Comparison of ENCODE assay signal across 18 cellular contexts in genomic region chr7:142828101-142828500, GRCh38. TPM values are rescaled to one million over a fixed set of nuclear protein-coding genes. Genes with fewer than 3 reads are reported as not detected.
DNase-seq lines count a peak whose midpoint lies in the region; ATAC-seq and TF ChIP-seq lines count a peak whose summit lies in the region.
"Had no signal": no experiment of that assay in that cellular context is flagged by ENCODE, and none has a peak within 500 bp of the region (broad histone marks: within the 10 kb centered on the region; RNA-seq: fewer than 3 reads in every experiment).

No MANE protein-coding gene starts in this region.

- H2BK12ac ChIP-seq in neuronal stem cell (ENCODE audit: low read length), result no peak overlapping the region

- H2BK15ac ChIP-seq in neuronal stem cell (ENCODE audit: low read length), result no peak overlapping the region

- H3K4me2 ChIP-seq in GM23338, result no peak overlapping the region
- peak overlapping the region; percentile 78 for H3K4me2 ChIP-seq in PC-3 (ENCODE audit: low read length)
- H3K4me2 ChIP-seq in neuronal stem cell (ENCODE audit: insufficient read depth, low read length, poor library complexity, severe bottlenecking), result no peak overlapping the region

- H3F3A ChIP-seq in GM23338 (replicated peaks; ENCODE audit: low read depth) (no peaks in the 10 kb centered on the region), PC-3 (ENCODE audit: low read length, unreplicated experiment) (no peaks in the 10 kb centered on the region)

- no peak overlapping the region for H3K23ac ChIP-seq in neuronal stem cell (ENCODE audit: low read depth, low read length, poor library complexity)

- H3K9me3 ChIP-seq in PC-3 (ENCODE audit: low read length), result no peaks in the 10 kb centered on the region
- no peaks in the 10 kb centered on the region for H3K9me3 ChIP-seq in neuronal stem cell (replicated peaks in 1 of 2; ENCODE audit: control insufficient read depth in 2 of 2, insufficient read depth in 1 of 2, low read depth in 1 of 2, low read length in 2 of 2)
- H3K9me3 ChIP-seq in lower lobe of right lung, result no peaks in the 10 kb centered on the region
- H3K9me3 ChIP-seq: MG63 had no signal

- no peak overlapping the region for H3K27ac Mint-ChIP-seq in activated CD4-positive, alpha-beta T cell treated with anti-CD3 and anti-CD28 coated beads for 36 hours
- no peak overlapping the region for H3K27ac Mint-ChIP-seq in activated CD4-positive, alpha-beta T cell treated with anti-CD3 and anti-CD28 coated beads, Interleukin-2, amount 10 ng/mL, durations not matched to agents 24 days and 14 days
- no peak overlapping the region for H3K27ac Mint-ChIP-seq in GM23338

- intact Hi-C loops in activated CD4-positive, alpha-beta T cell treated with anti-CD3 and anti-CD28 coated beads for 36 hours (cut with DNase I, micrococcal nuclease), result no loop called here
- intact Hi-C loops in activated CD4-positive, alpha-beta T cell treated with anti-CD3 and anti-CD28 coated beads, Interleukin-2, amount 10 ng/mL, durations not matched to agents 24 days and 14 days (cut with micrococcal nuclease), result no loop called here
- intact Hi-C loops in PC-3 (cut with micrococcal nuclease), result no loop called here
- intact Hi-C loops in lower lobe of right lung (cut with DNase I), result no loop called here

- ATAC-seq in activated CD4-positive, alpha-beta T cell treated with anti-CD3 and anti-CD28 coated beads for 36 hours, result peak; percentile 49
- ATAC-seq in GM23338, result peak; percentile 35; the same call in 1 of the 3 replicates
- peak; percentile 90 for ATAC-seq in PC-3
- ATAC-seq in HG02885 (IDR thresholded peaks at IDR 0.05; ENCODE audit: poor library complexity, unreplicated experiment), result no peak
- no peak for ATAC-seq in lower lobe of right lung

- no peaks in the 10 kb centered on the region for H3K36me3 ChIP-seq in GM23338 (ENCODE audit: insufficient read depth)
- no peaks in the 10 kb centered on the region for H3K36me3 ChIP-seq in PC-3 (ENCODE audit: low read depth, low read length)
- H3K36me3 ChIP-seq in neuronal stem cell (replicated peaks in 1 of 2; ENCODE audit: control insufficient read depth in 2 of 2, insufficient read depth in 2 of 2, low read length in 2 of 2), result peaks cover 0 to 2% of the 10 kb centered on the region in 2 donors
- no peaks in the 10 kb centered on the region for H3K36me3 ChIP-seq in lower lobe of right lung
- H3K36me3 ChIP-seq: MG63 had no signal

- no peak overlapping the region for H2BK120ac ChIP-seq in neuronal stem cell (ENCODE audit: low read depth, low read length)

- H4K20me1 ChIP-seq in GM23338 (replicated peaks; ENCODE audit: insufficient read depth) (no peaks in the 10 kb centered on the region), PC-3 (ENCODE audit: low read length) (no peaks in the 10 kb centered on the region)

- peaks cover 2% of the 10 kb centered on the region for H3K36me3 Mint-ChIP-seq in activated CD4-positive, alpha-beta T cell treated with anti-CD3 and anti-CD28 coated beads for 36 hours (ENCODE audit: low read depth)
- no peaks in the 10 kb centered on the region for H3K36me3 Mint-ChIP-seq in activated CD4-positive, alpha-beta T cell treated with anti-CD3 and anti-CD28 coated beads, Interleukin-2, amount 10 ng/mL, durations not matched to agents 24 days and 14 days (ENCODE audit: low read depth)
- peaks cover 6% of the 10 kb centered on the region for H3K36me3 Mint-ChIP-seq in GM23338 (ENCODE audit: low read depth)

- no peak overlapping the region for H2AFZ ChIP-seq in GM23338
- H2AFZ ChIP-seq in PC-3 (ENCODE audit: low read length), result peak overlapping the region; percentile 41
- no peak overlapping the region for H2AFZ ChIP-seq in neuronal stem cell (ENCODE audit: low read length)

- no peaks in the 10 kb centered on the region for H3K4me1 ChIP-seq in GM23338 (ENCODE audit: insufficient read depth)
- peaks cover 28% of the 10 kb centered on the region for H3K4me1 ChIP-seq in PC-3 (ENCODE audit: insufficient read depth, low read length)
- H3K4me1 ChIP-seq in neuronal stem cell (ENCODE audit: control insufficient read depth in 2 of 2, insufficient read depth in 1 of 2, low read depth in 1 of 2, low read length in 2 of 2), result peaks cover 0 to 2% of the 10 kb centered on the region in 2 donors
- H3K4me1 ChIP-seq in lower lobe of right lung, result no peaks in the 10 kb centered on the region

- POLR2A ChIA-PET in activated CD4-positive, alpha-beta T cell treated with anti-CD3 and anti-CD28 coated beads for 36 hours (lab: Charles Lee), result interaction anchor here (0.7 kb wide), 1 partner anchor 247 kb away, joined by 6 read pairs; no protein-coding TSS in a partner anchor
- POLR2A ChIA-PET in PC-3 (lab: Charles Lee; ENCODE audit: unreplicated experiment), result no interaction called here

- H3K27ac ChIP-seq in GM23338 (ENCODE audit: low read depth) (no peak overlapping the region), PC-3 (ENCODE audit: low read length) (peak overlapping the region; percentile 81), neuronal stem cell (replicated peaks; ENCODE audit: low read length) (no peak overlapping the region), lower lobe of right lung (no peak overlapping the region)

- no peak overlapping the region for H3K18ac ChIP-seq in neuronal stem cell (ENCODE audit: low read length)

- no CpG with 5 or more reads among the region's 1 CpG for WGBS in neuronal stem cell (ENCODE audit: extremely low coverage in 2 of 2, insufficient read length in 2 of 2, insufficient replicate concordance in 1 of 2), 2 donors

- TF ChIP-seq CTCF in GM23338 (conservative IDR thresholded peaks at IDR 0.05; ENCODE audit: low read depth in 2 of 2) (no peak), PC-3 (conservative IDR thresholded peaks at IDR 0.05; ENCODE audit: low read depth, low read length) (no peak), lower lobe of right lung (IDR thresholded peaks at IDR 0.05) (no peak)

- H3K27me3 Mint-ChIP-seq in activated CD4-positive, alpha-beta T cell treated with anti-CD3 and anti-CD28 coated beads for 36 hours, result no peaks in the 10 kb centered on the region
- peaks cover 27% of the 10 kb centered on the region for H3K27me3 Mint-ChIP-seq in activated CD4-positive, alpha-beta T cell treated with anti-CD3 and anti-CD28 coated beads, Interleukin-2, amount 10 ng/mL, durations not matched to agents 24 days and 14 days
- no peaks in the 10 kb centered on the region for H3K27me3 Mint-ChIP-seq in GM23338 (ENCODE audit: insufficient read depth, low read depth, poor library complexity)

- CTCF ChIA-PET in activated CD4-positive, alpha-beta T cell treated with anti-CD3 and anti-CD28 coated beads for 36 hours (lab: Charles Lee), result interaction anchor here (0.8 to 2.3 kb wide), 4 partner anchors 10 to 34 kb away, joined by 3 to 5 read pairs (median 5); partner anchors contain the start of gene EPHB6
- CTCF ChIA-PET in PC-3 (lab: Charles Lee), result interaction anchor here (0.7 to 1.0 kb wide), 2 partner anchors 14 to 196 kb away, joined by 4 to 10 read pairs; no protein-coding TSS in a partner anchor

- no peak for DNase-seq in activated CD4-positive, alpha-beta T cell treated with anti-CD3 and anti-CD28 coated beads for 36 hours
- no peak for DNase-seq in activated CD4-positive, alpha-beta T cell treated with anti-CD3 and anti-CD28 coated beads, Interleukin-2, amount 10 ng/mL, durations not matched to agents 24 days and 14 days
- DNase-seq in GM23338 (ENCODE audit: low spot score) (no peak), PC-3 (peak; percentile 65), neuronal stem cell (ENCODE audit: low spot score) (peak; percentile 4), T1000 (lab: John Stamatoyannopoulos, UW) (no peak), lower lobe of right lung (no peak)
- DNase-seq: C1 segment of cervical spinal cord, HCEC 1CT, MG63, NCI-H187 treated with DMSO at 0.1 percent for 48 hours, NCI-H2171, NCI-H748 treated with DMSO at 0.1 percent for 48 hours, SW 1271 had no signal

- no TSS peak for BruUV-seq in PC-3 (replicated peaks; lab: Mats Ljungman, UMichigan)

- H4K91ac ChIP-seq in neuronal stem cell (ENCODE audit: low read depth, low read length, poor library complexity), result no peak overlapping the region

- H3K9ac ChIP-seq in PC-3 (ENCODE audit: low read length), result peak overlapping the region; percentile 48
- no peak overlapping the region for H3K9ac ChIP-seq in neuronal stem cell (ENCODE audit: low read depth, low read length, poor library complexity)

- H3K9me2 ChIP-seq in GM23338 (ENCODE audit: insufficient read depth) (no peaks in the 10 kb centered on the region), PC-3 (replicated peaks; ENCODE audit: low read length) (no peaks in the 10 kb centered on the region)

- no peak overlapping the region for H4K8ac ChIP-seq in neuronal stem cell (ENCODE audit: low read depth, low read length)

- H2BK5ac ChIP-seq in neuronal stem cell (ENCODE audit: low read length), result no peak overlapping the region

- H3K9me3 Mint-ChIP-seq in activated CD4-positive, alpha-beta T cell treated with anti-CD3 and anti-CD28 coated beads for 36 hours (ENCODE audit: low read depth), result peaks cover 2% of the 10 kb centered on the region
- peaks cover 3% of the 10 kb centered on the region for H3K9me3 Mint-ChIP-seq in activated CD4-positive, alpha-beta T cell treated with anti-CD3 and anti-CD28 coated beads, Interleukin-2, amount 10 ng/mL, durations not matched to agents 24 days and 14 days
- H3K9me3 Mint-ChIP-seq in GM23338, result peaks cover 14% of the 10 kb centered on the region

- H3K4me3 Mint-ChIP-seq in activated CD4-positive, alpha-beta T cell treated with anti-CD3 and anti-CD28 coated beads for 36 hours, result no peak overlapping the region
- H3K4me3 Mint-ChIP-seq in activated CD4-positive, alpha-beta T cell treated with anti-CD3 and anti-CD28 coated beads, Interleukin-2, amount 10 ng/mL, durations not matched to agents 24 days and 14 days, result no peak overlapping the region
- no peak overlapping the region for H3K4me3 Mint-ChIP-seq in GM23338

- no peak overlapping the region for H2AK5ac ChIP-seq in neuronal stem cell (ENCODE audit: low read depth, low read length)

- H3K4me1 Mint-ChIP-seq in activated CD4-positive, alpha-beta T cell treated with anti-CD3 and anti-CD28 coated beads for 36 hours, result peaks cover 16% of the 10 kb centered on the region
- peaks cover 5% of the 10 kb centered on the region for H3K4me1 Mint-ChIP-seq in activated CD4-positive, alpha-beta T cell treated with anti-CD3 and anti-CD28 coated beads, Interleukin-2, amount 10 ng/mL, durations not matched to agents 24 days and 14 days
- H3K4me1 Mint-ChIP-seq in GM23338, result peaks cover 3% of the 10 kb centered on the region; the same call in 1 of the 3 replicates

- H3K4me3 ChIP-seq in GM23338 (no peak overlapping the region), PC-3 (ENCODE audit: low read length) (peak overlapping the region; percentile 45), neuronal stem cell (ENCODE audit: low read length in 2 of 2) (no peak overlapping the region), lower lobe of right lung (no peak overlapping the region)
- H3K4me3 ChIP-seq: MG63 had no signal

- no peaks in the 10 kb centered on the region for H3K79me1 ChIP-seq in neuronal stem cell (ENCODE audit: low read depth, low read length)

- H3K14ac ChIP-seq in neuronal stem cell (ENCODE audit: low read length), result no peak overlapping the region

- H3K4ac ChIP-seq in neuronal stem cell (ENCODE audit: low read length), result no peak overlapping the region

- H3K79me2 ChIP-seq in GM23338 (replicated peaks; ENCODE audit: insufficient read depth), result no peaks in the 10 kb centered on the region
- no peaks in the 10 kb centered on the region for H3K79me2 ChIP-seq in PC-3 (ENCODE audit: low read length)

- H3K27me3 ChIP-seq in GM23338 (ENCODE audit: insufficient read depth) (no peaks in the 10 kb centered on the region), PC-3 (ENCODE audit: low read length) (no peaks in the 10 kb centered on the region), neuronal stem cell (ENCODE audit: control insufficient read depth in 3 of 3, insufficient read depth in 3 of 3, low read depth in 1 of 3, low read length in 3 of 3) (no peaks in the 10 kb centered on the region), lower lobe of right lung (ENCODE audit: low read depth) (no peaks in the 10 kb centered on the region)
- H3K27me3 ChIP-seq: MG63 had no signal

RNA-seq across cellular contexts. Expression of gene EPHB6, which starts 26.8 kb away (rescaled TPM):
- 10 to 100 TPM; 14.7 to 15.1 TPM for total RNA-seq in activated CD4-positive, alpha-beta T cell treated with anti-CD3 and anti-CD28 coated beads for 36 hours
- total RNA-seq in activated CD4-positive, alpha-beta T cell treated with anti-CD3 and anti-CD28 coated beads, Interleukin-2, amount 10 ng/mL, durations not matched to agents 24 days and 14 days, result 5.9 and 7.3 TPM in 2 replicates
- total RNA-seq in GM23338 (2014; rRNA removed; shearing (Covaris generic)), result 18.1 and 20.8 TPM in 2 replicates
- 27.5 and 33.2 TPM in 2 replicates for polyA plus RNA-seq in GM23338 (2016; fragmentation: Nextera tagmentation; extraction: Ambion mirVana)
- 30.5 and 48.2 TPM in 2 replicates for total RNA-seq in PC-3 (2014; rRNA removed)
- polyA plus RNA-seq in neuronal stem cell (2013, experiment 1 of 2), result 9.7 TPM
- polyA plus RNA-seq in neuronal stem cell (2013, experiment 2 of 2), result 8.5 TPM
- 12.2 TPM for total RNA-seq in lower lobe of right lung
- total RNA-seq: NCI-H460 had no signal

RNA-seq across cellular contexts. Expression of gene PRSS2, which starts 57.3 kb away (rescaled TPM):
- not detected for total RNA-seq in activated CD4-positive, alpha-beta T cell treated with anti-CD3 and anti-CD28 coated beads for 36 hours
- not detected in 2 replicates for total RNA-seq in activated CD4-positive, alpha-beta T cell treated with anti-CD3 and anti-CD28 coated beads, Interleukin-2, amount 10 ng/mL, durations not matched to agents 24 days and 14 days
- total RNA-seq in GM23338 (2014; rRNA removed; shearing (Covaris generic)), result not detected in 2 replicates
- not detected in 2 replicates for polyA plus RNA-seq in GM23338 (2016; fragmentation: Nextera tagmentation; extraction: Ambion mirVana)
- 0.40 TPM in 1 of 2 replicates, not detected in the other for total RNA-seq in PC-3 (2014; rRNA removed)
- polyA plus RNA-seq in neuronal stem cell (2013, experiment 1 of 2), result not detected
- polyA plus RNA-seq in neuronal stem cell (2013, experiment 2 of 2), result not detected
- not detected for total RNA-seq in lower lobe of right lung
- total RNA-seq: A673, NCI-H460, SK-MEL-5 had no signal

RNA-seq across cellular contexts. Expression of gene TRPV6, which starts 57.4 kb away (rescaled TPM):
- not detected for total RNA-seq in activated CD4-positive, alpha-beta T cell treated with anti-CD3 and anti-CD28 coated beads for 36 hours
- not detected in 2 replicates for total RNA-seq in activated CD4-positive, alpha-beta T cell treated with anti-CD3 and anti-CD28 coated beads, Interleukin-2, amount 10 ng/mL, durations not matched to agents 24 days and 14 days
- 0.43 and 0.80 TPM in 2 replicates for total RNA-seq in GM23338 (2014; rRNA removed; shearing (Covaris generic))
- polyA plus RNA-seq in GM23338 (2016; fragmentation: Nextera tagmentation; extraction: Ambion mirVana), result 0.08 and 0.17 TPM in 2 replicates
- total RNA-seq in PC-3 (2014; rRNA removed), result 0.63 and 1.4 TPM in 2 replicates
- polyA plus RNA-seq in neuronal stem cell (2013, experiment 1 of 2), result 0.04 TPM
- polyA plus RNA-seq in neuronal stem cell (2013, experiment 2 of 2), result 0.06 TPM
- total RNA-seq in lower lobe of right lung, result 0.21 TPM
- total RNA-seq: A673, NCI-H460, SK-MEL-5 had no signal

Comparison
In these comparisons a context has a peak if more than half of its experiments do, and no peak if none do; other contexts are left out.
1. ATAC-seq: peak in activated CD4-positive, alpha-beta T cell treated with anti-CD3 and anti-CD28 coated beads for 36 hours (single experiment), GM23338 (single experiment) and PC-3 (single experiment); none in HG02885 (single experiment) and lower lobe of right lung (0 of 2).
2. DNase-seq: peak in PC-3 (single experiment) and neuronal stem cell (single experiment); none in activated CD4-positive, alpha-beta T cell treated with anti-CD3 and anti-CD28 coated beads for 36 hours (single experiment), activated CD4-positive, alpha-beta T cell treated with anti-CD3 and anti-CD28 coated beads, Interleukin-2, amount 10 ng/mL, durations not matched to agents 24 days and 14 days (single experiment), GM23338 (single experiment), T1000 (single experiment) and lower lobe of right lung (single experiment).